In the genomic region with DNA sequence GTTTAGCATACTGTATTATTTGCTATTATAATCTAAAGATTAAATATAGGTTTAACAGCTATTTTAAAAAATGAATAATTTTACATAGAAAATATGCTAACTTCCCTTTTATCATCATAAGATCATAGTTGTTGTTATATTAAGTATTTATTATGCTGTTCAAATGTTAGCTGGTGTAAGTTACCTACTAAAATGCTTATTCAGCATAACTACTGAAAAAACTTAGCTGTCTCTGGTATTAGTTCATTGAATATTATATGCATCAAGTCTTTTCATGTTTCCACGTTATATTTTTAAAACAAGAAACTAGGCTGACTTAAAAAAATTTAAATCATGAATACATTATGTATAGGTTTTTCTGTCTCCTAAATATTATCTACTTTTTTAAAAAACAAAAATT, we compare ENCODE assay signal across 2 cellular contexts.
A peak's percentile ranks its signal among the peaks of the same experiment; 100 is the strongest.
TF ChIP-seq lines count a peak whose summit lies in the region.

No MANE protein-coding gene starts in this region.

TF ChIP-seq in A549, 52 proteins besides CTCF, POLR2A, EP300 and RAD21:
- no peak for TF ChIP-seq NR3C1 (IDR thresholded peaks at IDR 0.05)
- peak; percentile 95 for TF ChIP-seq MAFK (IDR thresholded peaks at IDR 0.05; ENCODE audit: partially characterized antibody)

TF ChIP-seq in IMR-90, 13 proteins besides CTCF, POLR2A, EP300 and RAD21:
- TF ChIP-seq FOS (IDR thresholded peaks at IDR 0.05; ENCODE audit: low read depth, low read length), result no peak
- TF ChIP-seq MXI1 (IDR thresholded peaks at IDR 0.05; ENCODE audit: borderline replicate concordance, low read depth, low read length), result no peak
- TF ChIP-seq SMC3 (IDR thresholded peaks at IDR 0.05; ENCODE audit: low read depth, low read length), result no peak
- no peak for TF ChIP-seq MAZ (IDR thresholded peaks at IDR 0.05; ENCODE audit: borderline replicate concordance, low read depth, low read length)
- TF ChIP-seq CEBPB (IDR thresholded peaks at IDR 0.05; ENCODE audit: low read depth, low read length), result no peak
- TF ChIP-seq MAFK (IDR thresholded peaks at IDR 0.05; ENCODE audit: low read depth, low read length), result peak; percentile 97
- no peak for TF ChIP-seq RCOR1 (IDR thresholded peaks at IDR 0.05; ENCODE audit: insufficient replicate concordance, low read length)
- TF ChIP-seq RFX5 (IDR thresholded peaks at IDR 0.05; ENCODE audit: low read depth, low read length), result no peak
